Comparison of ENCODE assay signal across 10 cellular contexts in the genomic region with DNA sequence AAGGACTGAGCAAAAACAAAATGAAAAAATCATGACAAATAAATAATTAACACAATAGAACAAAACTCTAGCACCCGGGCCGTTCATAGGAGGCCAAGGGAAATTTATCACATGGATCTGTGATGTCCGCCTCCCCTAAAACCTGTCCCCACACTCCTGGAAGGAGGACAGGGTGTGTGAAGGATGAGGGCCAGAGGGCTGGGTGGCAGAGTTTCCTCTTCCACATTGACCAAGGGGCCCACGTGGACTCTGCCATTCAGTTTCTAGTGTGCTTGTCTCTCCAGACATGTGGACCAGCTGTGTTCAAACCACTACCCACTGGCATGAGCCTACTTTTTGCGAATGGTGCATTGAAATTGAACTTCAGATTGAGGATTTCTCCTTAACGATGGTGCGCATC. TPM values are rescaled to one million over a fixed set of nuclear protein-coding genes. Genes with fewer than 3 reads are reported as not detected.
"Had no signal": no experiment of that assay in that cellular context is flagged by ENCODE, and none has a peak within 500 bp of the region (broad histone marks: within the 10 kb centered on the region; RNA-seq: fewer than 3 reads in every experiment).

No MANE protein-coding gene starts in this region.

- H3K4me3 Mint-ChIP-seq: GM23338, H9, HFFc6 had no signal

- DNase-seq: GOT3, H7, H9, HCEC 1CT had no signal

- ATAC-seq: GM23338, HCT116 had no signal

- H3K27ac Mint-ChIP-seq: GM23338, H9, HFFc6 had no signal

- H3K9me3 Mint-ChIP-seq: GM23338, HFFc6 had no signal

RNA-seq across cellular contexts. Expression of gene PRRG3, which starts 6.3 kb away (rescaled TPM):
- total RNA-seq: GM23248, H4, HFFc6 had no signal

RNA-seq across cellular contexts. Expression of gene FATE1, which starts 14.3 kb away (rescaled TPM):
- total RNA-seq: GM23248, H1, H4, H7, H9, HFFc6 had no signal

RNA-seq across cellular contexts. Expression of gene CNGA2, which starts 33.0 kb away (rescaled TPM):
- total RNA-seq: GM23248, GM23338, H1, H4, H7, H9, HFFc6 had no signal
